ENCODE assay signal across 9 cellular contexts in genomic region chr12:47725893-47726292, GRCh38. TPM values are rescaled to one million over a fixed set of nuclear protein-coding genes. Genes with fewer than 3 reads are reported as not detected.
A peak's percentile ranks its signal among the peaks of the same experiment; 100 is the strongest.
DNase-seq lines count a peak whose midpoint lies in the region; ATAC-seq, FAIRE-seq and TF ChIP-seq lines count a peak whose summit lies in the region.
"Had no signal": no experiment of that assay in that cellular context is flagged by ENCODE, and none has a peak within 500 bp of the region (broad histone marks: within the 10 kb centered on the region; RNA-seq: fewer than 3 reads in every experiment).

No MANE protein-coding gene starts in this region.

- H3K4me3 ChIP-seq in GM23248 (peak overlapping the region; percentile 23; the same call in 1 of the 2 replicates), keratinocyte (ENCODE audit: control insufficient read depth in 2 of 3, extremely low read depth in 1 of 3, insufficient read depth in 2 of 3, low read depth in 1 of 3, low read length in 3 of 3) (peak overlapping the region in 1 of 3 experiments; percentile 15), aorta (ENCODE audit: low read length in 2 of 2) (no peak overlapping the region)

- H3K79me2 ChIP-seq in GM23248 (ENCODE audit: insufficient read depth) (no peaks in the 10 kb centered on the region), keratinocyte (ENCODE audit: control insufficient read depth, insufficient read depth, low read length) (no peaks in the 10 kb centered on the region)

- DNase-seq in GM23248, result peak; percentile 92
- DNase-seq in MV-4-11 (lab: John Stamatoyannopoulos, UW), result peak; percentile 29
- DNase-seq in keratinocyte (ENCODE audit: low read depth, low spot score), result no peak
- DNase-seq in aorta, result no peak
- no peak for DNase-seq in SIG-M5 (lab: John Stamatoyannopoulos, UW)
- no peak for DNase-seq in 8988T
- no peak for DNase-seq in NCI-H2081 (lab: John Stamatoyannopoulos, UW)

- peak overlapping the region; percentile 64 for H3K4me2 ChIP-seq in GM23248 (ENCODE audit: unreplicated experiment)
- peak overlapping the region; percentile 47 for H3K4me2 ChIP-seq in keratinocyte (ENCODE audit: control insufficient read depth, extremely low read depth, insufficient read depth, low read depth, low read length)

- H3K9me3 ChIP-seq in GM23248 (ENCODE audit: low read depth) (no peaks in the 10 kb centered on the region), keratinocyte (ENCODE audit: control insufficient read depth, low read depth, low read length) (no peaks in the 10 kb centered on the region), aorta (ENCODE audit: control insufficient read depth, low read length) (no peaks in the 10 kb centered on the region)

- H2AFZ ChIP-seq in GM23248 (peak overlapping the region; percentile 82), keratinocyte (ENCODE audit: control insufficient read depth, low read length) (peak overlapping the region; percentile 50)

- no peaks in the 10 kb centered on the region for H3K9me2 ChIP-seq in GM23248 (ENCODE audit: insufficient read depth)

- H3K9ac ChIP-seq in GM23248 (peak overlapping the region; percentile 52), keratinocyte (ENCODE audit: control insufficient read depth, extremely low read depth, insufficient read depth, low read length) (no peak overlapping the region)

- WGBS in GM23248 (ENCODE audit: low coverage in 1 of 2, low lambda C conversion rate in 2 of 2, missing lambda C conversion rate in 2 of 2), 2 experiments, result 1 to 3% methylated on average over 5 of the region's 5 CpGs
- WGBS in aorta, 2 donors, result 58 to 63% methylated on average over 5 of the region's 5 CpGs

- in situ Hi-C loops in GM23248 (cut with MboI), result no loop called here

- intact Hi-C loops in aorta (cut with DNase I), result no loop called here

- H3K9me1 ChIP-seq in keratinocyte (ENCODE audit: control insufficient read depth, extremely low read depth, insufficient read depth, low read length), result no peaks in the 10 kb centered on the region

- H3K27ac ChIP-seq in GM23248 (peak overlapping the region; percentile 47), keratinocyte (ENCODE audit: control insufficient read depth, insufficient read depth, low read length) (no peak overlapping the region), aorta (ENCODE audit: low read depth in 1 of 2, low read length in 2 of 2) (no peak overlapping the region)

- TF ChIP-seq CTCF in keratinocyte (optimal IDR thresholded peaks at IDR 0.05 in 1 of 3, IDR thresholded peaks at IDR 0.05 in 1 of 3, conservative IDR thresholded peaks at IDR 0.05 in 1 of 3; ENCODE audit: extremely low read depth in 1 of 3, insufficient read depth in 2 of 3, low read length in 3 of 3), result no peak

- H3K4me1 ChIP-seq in GM23248 (ENCODE audit: insufficient read depth) (peaks cover 37% of the 10 kb centered on the region), keratinocyte (ENCODE audit: control insufficient read depth, extremely low read depth, insufficient read depth, low read length) (peaks cover 18% of the 10 kb centered on the region), aorta (ENCODE audit: control insufficient read depth in 1 of 2, insufficient read depth in 2 of 2, low read length in 2 of 2) (no peaks in the 10 kb centered on the region)

- H4K20me1 ChIP-seq in GM23248 (ENCODE audit: insufficient read depth), result no peaks in the 10 kb centered on the region
- no peaks in the 10 kb centered on the region for H4K20me1 ChIP-seq in keratinocyte (ENCODE audit: control insufficient read depth, extremely low read depth, insufficient read depth, low read length)

- H3K36me3 ChIP-seq in GM23248 (ENCODE audit: low read depth) (no peaks in the 10 kb centered on the region), keratinocyte (ENCODE audit: control insufficient read depth in 2 of 2, extremely low read depth in 1 of 2, insufficient read depth in 2 of 2, low read length in 2 of 2) (no peaks in the 10 kb centered on the region), aorta (ENCODE audit: control insufficient read depth in 1 of 2, insufficient read depth in 2 of 2, low read length in 1 of 2) (no peaks in the 10 kb centered on the region)

- peak; percentile 63 for ATAC-seq in GM18508 (IDR thresholded peaks at IDR 0.05; ENCODE audit: insufficient read depth, unreplicated experiment)
- ATAC-seq in aorta (ENCODE audit: low FRiP score), result no peak
- ATAC-seq: left lobe of liver had no signal

- dilution Hi-C loops in keratinocyte (cut with MboI; ENCODE audit: extremely low pct_ligation_motif_present, low sequenced_read_pairs), result no loop called here

- peaks cover 33% of the 10 kb centered on the region for H3F3A ChIP-seq in GM23248 (ENCODE audit: insufficient read depth)

- FAIRE-seq in keratinocyte (lab: Jason Lieb, UNC), result peak; percentile 62

- H3K27me3 ChIP-seq in GM23248 (replicated peaks; ENCODE audit: insufficient read depth) (no peaks in the 10 kb centered on the region), keratinocyte (ENCODE audit: control insufficient read depth, extremely low read depth, insufficient read depth, low read length) (no peaks in the 10 kb centered on the region), aorta (ENCODE audit: control insufficient read depth in 1 of 2, insufficient read depth in 2 of 2, low read length in 1 of 2) (no peaks in the 10 kb centered on the region)

RNA-seq across cellular contexts. Expression of gene ENDOU, which starts 0.6 kb away (rescaled TPM):
- 0.22 TPM in 1 of 2 replicates, not detected in the other for total RNA-seq in GM23248 (2014; rRNA removed; shearing (Covaris generic))
- 0.10 TPM in 1 of 2 replicates, not detected in the other for polyA plus RNA-seq in GM23248 (2016; fragmentation: Nextera tagmentation; extraction: Ambion mirVana)
- polyA plus RNA-seq in keratinocyte, result 0.28 to 0.35 TPM (median 0.33 TPM) in 3 replicates
- not detected for polyA plus RNA-seq in keratinocyte (2011; ENCODE audit: low read depth)
- 0.04 TPM in 2 replicates for polyA plus RNA-seq in keratinocyte (2011; cell fraction: cytosol; rRNA removed)
- 0.83 and 0.99 TPM in 2 replicates for polyA plus RNA-seq in keratinocyte (2011; cell fraction: nucleus; rRNA removed)
- 0.13 and 0.24 TPM in 2 replicates for polyA plus RNA-seq in keratinocyte (2012; ENCODE audit: low replicate concordance)
- 0.23 to 0.61 TPM in 2 of 3 replicates, not detected in the other for polyA minus RNA-seq in keratinocyte
- not detected for polyA minus RNA-seq in keratinocyte (2011; cell fraction: cytosol; rRNA and poly(A)+ RNA removed)
- polyA minus RNA-seq in keratinocyte (2011; cell fraction: nucleus; rRNA and poly(A)+ RNA removed), result 0.47 and 1.1 TPM in 2 replicates
- total RNA-seq in aorta, result 1 to 10 TPM in 1 of 2 donors, under 1 TPM in 1; 0.29 to 1.7 TPM
- under 1 TPM in 1 of 2 donors, not detected in 1; 0.74 TPM for polyA plus RNA-seq in aorta
- total RNA-seq: left lobe of liver had no signal

RNA-seq across cellular contexts. Expression of gene RPAP3, which starts 20.1 kb away (rescaled TPM):
- 16.2 and 18.6 TPM in 2 replicates for total RNA-seq in GM23248 (2014; rRNA removed; shearing (Covaris generic))
- polyA plus RNA-seq in GM23248 (2016; fragmentation: Nextera tagmentation; extraction: Ambion mirVana) (27.7 and 27.8 TPM in 2 replicates), keratinocyte (10.2 to 22.9 TPM (median 11.8 TPM) in 3 replicates), aorta (1 to 10 TPM; 4.6 to 7.8 TPM)
- 54.5 TPM for polyA plus RNA-seq in keratinocyte (2011; ENCODE audit: low read depth)
- 9.6 and 19.9 TPM in 2 replicates for polyA plus RNA-seq in keratinocyte (2011; cell fraction: cytosol; rRNA removed)
- polyA plus RNA-seq in keratinocyte (2011; cell fraction: nucleus; rRNA removed), result 12.4 and 17.7 TPM in 2 replicates
- polyA plus RNA-seq in keratinocyte (2012; ENCODE audit: low replicate concordance), result 10.8 and 16.3 TPM in 2 replicates
- 0.39 to 10.7 TPM (median 3.2 TPM) in 3 replicates for polyA minus RNA-seq in keratinocyte
- polyA minus RNA-seq in keratinocyte (2011; cell fraction: cytosol; rRNA and poly(A)+ RNA removed), result 3.8 TPM
- polyA minus RNA-seq in keratinocyte (2011; cell fraction: nucleus; rRNA and poly(A)+ RNA removed), result 5.4 and 12.2 TPM in 2 replicates
- total RNA-seq in aorta, result 10 to 100 TPM; 18.6 to 22.7 TPM

RNA-seq across cellular contexts. Expression of gene RAPGEF3, which starts 32.8 kb away (rescaled TPM):
- 1.3 and 3.7 TPM in 2 replicates for total RNA-seq in GM23248 (2014; rRNA removed; shearing (Covaris generic))
- polyA plus RNA-seq in GM23248 (2016; fragmentation: Nextera tagmentation; extraction: Ambion mirVana) (1.1 and 1.4 TPM in 2 replicates), keratinocyte (4.1 to 5.7 TPM (median 5.1 TPM) in 3 replicates), aorta (100 to 1,000 TPM in 1 of 2 donors, 1 to 10 TPM in 1; 3.1 to 149 TPM)
- 2.2 TPM for polyA plus RNA-seq in keratinocyte (2011; ENCODE audit: low read depth)
- polyA plus RNA-seq in keratinocyte (2011; cell fraction: cytosol; rRNA removed), result 1.8 and 2.7 TPM in 2 replicates
- 13.1 and 17.2 TPM in 2 replicates for polyA plus RNA-seq in keratinocyte (2011; cell fraction: nucleus; rRNA removed)
- 1.9 and 6.5 TPM in 2 replicates for polyA plus RNA-seq in keratinocyte (2012; ENCODE audit: low replicate concordance)
- polyA minus RNA-seq in keratinocyte, result 5.5 to 25.3 TPM (median 5.9 TPM) in 3 replicates
- 8.1 TPM for polyA minus RNA-seq in keratinocyte (2011; cell fraction: cytosol; rRNA and poly(A)+ RNA removed)
- 5.7 and 7.1 TPM in 2 replicates for polyA minus RNA-seq in keratinocyte (2011; cell fraction: nucleus; rRNA and poly(A)+ RNA removed)
- 100 to 1,000 TPM in 1 of 2 donors, 10 to 100 TPM in 1; 39.2 to 139 TPM for total RNA-seq in aorta

RNA-seq across cellular contexts. Expression of gene SLC48A1, which starts 47.1 kb away (rescaled TPM):
- total RNA-seq in GM23248 (2014; rRNA removed; shearing (Covaris generic)), result 16.4 and 20.9 TPM in 2 replicates
- polyA plus RNA-seq in GM23248 (2016; fragmentation: Nextera tagmentation; extraction: Ambion mirVana), result 19.1 and 21.8 TPM in 2 replicates
- 7.8 to 15.3 TPM (median 8.1 TPM) in 3 replicates for polyA plus RNA-seq in keratinocyte
- 1.5 TPM for polyA plus RNA-seq in keratinocyte (2011; ENCODE audit: low read depth)
- 10.8 and 12.2 TPM in 2 replicates for polyA plus RNA-seq in keratinocyte (2011; cell fraction: cytosol; rRNA removed)
- 14.4 and 18.3 TPM in 2 replicates for polyA plus RNA-seq in keratinocyte (2011; cell fraction: nucleus; rRNA removed)
- 11.7 and 13.6 TPM in 2 replicates for polyA plus RNA-seq in keratinocyte (2012; ENCODE audit: low replicate concordance)
- 12.8 to 29.3 TPM (median 16.5 TPM) in 3 replicates for polyA minus RNA-seq in keratinocyte
- 16.5 TPM for polyA minus RNA-seq in keratinocyte (2011; cell fraction: cytosol; rRNA and poly(A)+ RNA removed)
- polyA minus RNA-seq in keratinocyte (2011; cell fraction: nucleus; rRNA and poly(A)+ RNA removed), result 5.4 and 5.8 TPM in 2 replicates
- 10 to 100 TPM; 35.7 to 51.3 TPM for total RNA-seq in aorta
- 10 to 100 TPM; 19.7 to 33.6 TPM for polyA plus RNA-seq in aorta

Comparison
In these comparisons a context has a peak if more than half of its experiments do, and no peak if none do; other contexts are left out.
1. DNase-seq: peak in GM23248 (single experiment) and MV-4-11 (single experiment); none in keratinocyte (single experiment), aorta (0 of 2), SIG-M5 (single experiment), 8988T (single experiment) and NCI-H2081 (0 of 2).